11 cellular contexts compared by ENCODE assay signal in the genomic region with DNA sequence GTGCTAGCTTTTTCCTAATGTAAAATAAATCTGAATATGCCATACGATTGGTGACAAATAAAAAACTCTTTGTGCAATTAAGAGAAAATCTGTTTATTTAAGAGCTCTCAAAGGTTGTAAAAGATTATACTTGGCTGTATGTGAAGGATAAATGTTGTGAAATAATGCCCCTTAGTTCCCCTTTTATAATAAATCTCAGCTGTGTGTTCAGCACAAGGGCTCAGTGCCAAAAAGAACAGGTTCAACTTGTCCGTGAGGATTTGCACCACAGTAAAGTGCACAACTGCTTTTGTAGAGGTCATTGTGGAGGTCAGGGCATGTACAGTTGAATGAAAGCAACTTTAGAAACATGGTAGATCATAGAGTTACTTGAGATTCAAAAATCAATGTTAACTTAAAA.
DNase-seq lines count a peak whose midpoint lies in the region; ATAC-seq and TF ChIP-seq lines count a peak whose summit lies in the region.
"Had no signal": no experiment of that assay in that cellular context is flagged by ENCODE, and none has a peak within 500 bp of the region (broad histone marks: within the 10 kb centered on the region; RNA-seq: fewer than 3 reads in every experiment).

No MANE protein-coding gene starts in this region.

- TF ChIP-seq CTCF in RWPE2 (IDR thresholded peaks at IDR 0.05; ENCODE audit: poor library complexity, severe bottlenecking) (no peak), type B pancreatic cell (conservative IDR thresholded peaks at IDR 0.05) (no peak)

- H3K36me3 ChIP-seq in RWPE2 (ENCODE audit: low read depth), result no peaks in the 10 kb centered on the region
- H3K36me3 ChIP-seq: Peyer's patch had no signal

- peaks cover 28% of the 10 kb centered on the region for H3K4me1 Mint-ChIP-seq in type B pancreatic cell (ENCODE audit: unreplicated experiment)
- H3K4me1 Mint-ChIP-seq in activated T-helper 2 cell treated with anti-CD3 and anti-CD28 coated beads, Interferon-gamma antibody, Interleukin-2, Interleukin-4, amounts not matched to agents 10 μg/mL and 5 μg/mL and 100 μg/mL, durations not matched to agents 14 hours and 24 hours and 36 hours (ENCODE audit: low read depth), result peaks cover 7% of the 10 kb centered on the region
- peaks cover 14% of the 10 kb centered on the region for H3K4me1 Mint-ChIP-seq in activated CD4-positive, alpha-beta memory T cell treated with anti-CD3 and anti-CD28 coated beads, Interleukin-2, amount 10 ng/mL, durations not matched to agents 7 days and 5 days

- ATAC-seq in RWPE2 (ENCODE audit: low read depth) (peak; percentile 29; the same call in 1 of the 3 replicates), GM19397 (IDR thresholded peaks at IDR 0.05; ENCODE audit: unreplicated experiment) (no peak)

- no peak overlapping the region for H3K4me3 ChIP-seq in RWPE2 (ENCODE audit: severe bottlenecking)
- H3K4me3 ChIP-seq: coronary artery, Peyer's patch had no signal

- H3K9me3 ChIP-seq in RWPE2 (ENCODE audit: severe bottlenecking), result no peaks in the 10 kb centered on the region
- H3K9me3 ChIP-seq: Peyer's patch had no signal

- H3K9me3 Mint-ChIP-seq in type B pancreatic cell, result peaks cover under 1% of the 10 kb centered on the region
- H3K9me3 Mint-ChIP-seq in activated T-helper 2 cell treated with anti-CD3 and anti-CD28 coated beads, Interferon-gamma antibody, Interleukin-2, Interleukin-4, amounts not matched to agents 10 μg/mL and 5 μg/mL and 100 μg/mL, durations not matched to agents 14 hours and 24 hours and 36 hours, result peaks cover 10% of the 10 kb centered on the region
- peaks cover under 1% of the 10 kb centered on the region for H3K9me3 Mint-ChIP-seq in activated CD4-positive, alpha-beta memory T cell treated with anti-CD3 and anti-CD28 coated beads, Interleukin-2, amount 10 ng/mL, durations not matched to agents 7 days and 5 days

- H3K27ac Mint-ChIP-seq in type B pancreatic cell, result peak overlapping the region; percentile 68
- no peak overlapping the region for H3K27ac Mint-ChIP-seq in activated T-helper 2 cell treated with anti-CD3 and anti-CD28 coated beads, Interferon-gamma antibody, Interleukin-2, Interleukin-4, amounts not matched to agents 10 μg/mL and 5 μg/mL and 100 μg/mL, durations not matched to agents 14 hours and 24 hours and 36 hours
- H3K27ac Mint-ChIP-seq in activated CD4-positive, alpha-beta memory T cell treated with anti-CD3 and anti-CD28 coated beads, Interleukin-2, amount 10 ng/mL, durations not matched to agents 7 days and 5 days, result no peak overlapping the region

- H3K4me1 ChIP-seq in RWPE2 (ENCODE audit: insufficient read depth, poor library complexity, severe bottlenecking), result peaks cover 18% of the 10 kb centered on the region

- DNase-seq in DMS 273 (lab: John Stamatoyannopoulos, UW; ENCODE audit: unreplicated experiment) (peak; percentile 9), DMS 273 treated with DMSO at 0.1 percent for 48 hours (lab: John Stamatoyannopoulos, UW) (no peak), RWPE2 (ENCODE audit: low spot score) (no peak), iris pigment epithelial cell (ENCODE audit: low read depth) (peak; percentile 65), type B pancreatic cell (ENCODE audit: extremely low spot score, unreplicated experiment) (no peak)
- no peak for DNase-seq in activated T-helper 2 cell treated with anti-CD3 and anti-CD28 coated beads, Interferon-gamma antibody, Interleukin-2, Interleukin-4, amounts not matched to agents 10 μg/mL and 5 μg/mL and 100 μg/mL, durations not matched to agents 14 hours and 24 hours and 36 hours (ENCODE audit: low spot score)
- DNase-seq in activated CD4-positive, alpha-beta memory T cell treated with anti-CD3 and anti-CD28 coated beads, Interleukin-2, amount 10 ng/mL, durations not matched to agents 7 days and 5 days, result no peak
- DNase-seq: 8988T had no signal

- CTCF ChIA-PET in activated CD4-positive, alpha-beta memory T cell treated with anti-CD3 and anti-CD28 coated beads, Interleukin-2, amount 10 ng/mL, durations not matched to agents 7 days and 5 days (lab: Charles Lee), result no interaction called here

- POLR2A ChIA-PET in activated CD4-positive, alpha-beta memory T cell treated with anti-CD3 and anti-CD28 coated beads, Interleukin-2, amount 10 ng/mL, durations not matched to agents 7 days and 5 days (lab: Charles Lee), result no interaction called here

- peaks cover 16% of the 10 kb centered on the region for H3K36me3 Mint-ChIP-seq in type B pancreatic cell
- peaks cover 20% of the 10 kb centered on the region for H3K36me3 Mint-ChIP-seq in activated T-helper 2 cell treated with anti-CD3 and anti-CD28 coated beads, Interferon-gamma antibody, Interleukin-2, Interleukin-4, amounts not matched to agents 10 μg/mL and 5 μg/mL and 100 μg/mL, durations not matched to agents 14 hours and 24 hours and 36 hours (ENCODE audit: low read depth)
- H3K36me3 Mint-ChIP-seq in activated CD4-positive, alpha-beta memory T cell treated with anti-CD3 and anti-CD28 coated beads, Interleukin-2, amount 10 ng/mL, durations not matched to agents 7 days and 5 days (ENCODE audit: low read depth), result peaks cover 10% of the 10 kb centered on the region

- no peak overlapping the region for H3K27ac ChIP-seq in RWPE2 (ENCODE audit: poor library complexity, severe bottlenecking)
- H3K27ac ChIP-seq: coronary artery, Peyer's patch had no signal

- H3K4me3 Mint-ChIP-seq in type B pancreatic cell, result peak overlapping the region; percentile 80
- no peak overlapping the region for H3K4me3 Mint-ChIP-seq in activated T-helper 2 cell treated with anti-CD3 and anti-CD28 coated beads, Interferon-gamma antibody, Interleukin-2, Interleukin-4, amounts not matched to agents 10 μg/mL and 5 μg/mL and 100 μg/mL, durations not matched to agents 14 hours and 24 hours and 36 hours (ENCODE audit: low read depth)
- H3K4me3 Mint-ChIP-seq in activated CD4-positive, alpha-beta memory T cell treated with anti-CD3 and anti-CD28 coated beads, Interleukin-2, amount 10 ng/mL, durations not matched to agents 7 days and 5 days, result no peak overlapping the region

- intact Hi-C loops in activated T-helper 2 cell treated with anti-CD3 and anti-CD28 coated beads, Interferon-gamma antibody, Interleukin-2, Interleukin-4, amounts not matched to agents 10 μg/mL and 5 μg/mL and 100 μg/mL, durations not matched to agents 14 hours and 24 hours and 36 hours (cut with micrococcal nuclease), result loop anchor here (10.0 kb wide), 1 partner anchor 527 kb away; no protein-coding TSS in a partner anchor

- no peaks in the 10 kb centered on the region for H3K27me3 ChIP-seq in RWPE2 (ENCODE audit: insufficient read depth, poor library complexity, severe bottlenecking)
- H3K27me3 ChIP-seq: Peyer's patch had no signal

- no peaks in the 10 kb centered on the region for H3K27me3 Mint-ChIP-seq in type B pancreatic cell
- peaks cover 8% of the 10 kb centered on the region for H3K27me3 Mint-ChIP-seq in activated T-helper 2 cell treated with anti-CD3 and anti-CD28 coated beads, Interferon-gamma antibody, Interleukin-2, Interleukin-4, amounts not matched to agents 10 μg/mL and 5 μg/mL and 100 μg/mL, durations not matched to agents 14 hours and 24 hours and 36 hours (ENCODE audit: low read depth)
- H3K27me3 Mint-ChIP-seq in activated CD4-positive, alpha-beta memory T cell treated with anti-CD3 and anti-CD28 coated beads, Interleukin-2, amount 10 ng/mL, durations not matched to agents 7 days and 5 days, result no peaks in the 10 kb centered on the region

Comparison
In these comparisons a context has a peak if more than half of its experiments do, and no peak if none do; other contexts are left out.
1. DNase-seq: peak in DMS 273 (single experiment) and iris pigment epithelial cell (single experiment); none in DMS 273 treated with DMSO at 0.1 percent for 48 hours (single experiment), RWPE2 (single experiment), type B pancreatic cell (single experiment), activated T-helper 2 cell treated with anti-CD3 and anti-CD28 coated beads, Interferon-gamma antibody, Interleukin-2, Interleukin-4, amounts not matched to agents 10 μg/mL and 5 μg/mL and 100 μg/mL, durations not matched to agents 14 hours and 24 hours and 36 hours (single experiment) and activated CD4-positive, alpha-beta memory T cell treated with anti-CD3 and anti-CD28 coated beads, Interleukin-2, amount 10 ng/mL, durations not matched to agents 7 days and 5 days (single experiment).